In the genomic region with DNA sequence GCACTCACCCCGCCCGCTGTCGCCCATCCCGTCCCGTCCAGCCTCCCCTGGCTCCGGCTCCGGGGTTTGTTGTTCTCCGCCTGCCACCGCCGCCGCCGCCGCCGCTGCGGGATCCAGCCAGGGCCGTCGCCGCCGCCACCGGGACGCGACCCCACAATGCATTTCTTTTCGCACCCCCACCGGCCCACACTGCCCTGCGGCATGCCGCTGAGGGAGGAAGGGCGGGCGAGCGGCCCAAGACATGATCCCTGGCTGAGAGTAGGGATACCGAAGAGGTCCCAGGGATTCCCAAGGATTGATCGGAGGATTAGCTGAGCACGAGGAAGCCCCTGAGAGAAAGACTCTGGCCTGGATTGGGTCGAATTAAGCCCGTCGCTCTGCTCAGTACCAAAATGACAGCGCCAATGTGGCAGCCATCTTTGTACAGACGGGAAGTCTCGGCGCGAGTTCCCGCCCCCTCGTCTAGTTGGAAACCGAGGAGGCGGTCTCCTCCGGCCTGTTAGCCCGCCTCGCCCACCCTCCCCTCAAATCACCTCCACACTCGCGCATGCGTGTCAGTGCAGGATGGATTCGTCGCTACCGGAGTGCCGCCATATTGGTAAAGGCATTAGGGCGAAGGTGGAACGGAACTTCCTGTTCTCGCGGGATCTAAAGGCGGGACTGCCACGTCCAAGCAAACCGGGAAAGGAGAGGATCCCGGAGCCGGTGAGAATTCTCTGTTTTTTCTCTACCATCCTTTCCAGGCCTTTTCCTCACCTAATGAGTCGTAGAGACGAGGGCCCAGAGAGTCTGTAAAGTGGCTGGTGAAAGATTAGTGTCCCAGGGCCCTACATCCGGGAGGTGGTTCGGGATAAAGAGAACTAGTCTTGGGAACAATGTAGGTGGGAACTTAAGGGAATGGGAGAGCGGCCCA, we compare ENCODE assay signal across 8 cellular contexts.
A peak's percentile ranks its signal among the peaks of the same experiment; 100 is the strongest.
DNase-seq lines count a peak whose midpoint lies in the region; ATAC-seq lines count a peak whose summit lies in the region.

A gene (minus strand): TSS at position 432 of the 913 bp plus-strand sequence. CDS start 189 bp downstream, at position 243.
A gene with protein sequence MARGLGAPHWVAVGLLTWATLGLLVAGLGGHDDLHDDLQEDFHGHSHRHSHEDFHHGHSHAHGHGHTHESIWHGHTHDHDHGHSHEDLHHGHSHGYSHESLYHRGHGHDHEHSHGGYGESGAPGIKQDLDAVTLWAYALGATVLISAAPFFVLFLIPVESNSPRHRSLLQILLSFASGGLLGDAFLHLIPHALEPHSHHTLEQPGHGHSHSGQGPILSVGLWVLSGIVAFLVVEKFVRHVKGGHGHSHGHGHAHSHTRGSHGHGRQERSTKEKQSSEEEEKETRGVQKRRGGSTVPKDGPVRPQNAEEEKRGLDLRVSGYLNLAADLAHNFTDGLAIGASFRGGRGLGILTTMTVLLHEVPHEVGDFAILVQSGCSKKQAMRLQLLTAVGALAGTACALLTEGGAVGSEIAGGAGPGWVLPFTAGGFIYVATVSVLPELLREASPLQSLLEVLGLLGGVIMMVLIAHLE (plus strand): TSS at position 634 of the 913 bp plus-strand sequence. CDS start 379 bp downstream, outside the sequence.

- no peaks in the 10 kb centered on the region for H3K27me3 Mint-ChIP-seq in activated naive CD4-positive, alpha-beta T cell treated with anti-CD3 and anti-CD28 coated beads, Interleukin-2, amount 50 U/mL, for 24 hours

- peaks cover 68% of the 10 kb centered on the region for H3K4me1 Mint-ChIP-seq in activated naive CD4-positive, alpha-beta T cell treated with anti-CD3 and anti-CD28 coated beads, Interleukin-2, amount 50 U/mL, for 24 hours

- peak; percentile 52 for ATAC-seq in HG02588 (IDR thresholded peaks at IDR 0.05; ENCODE audit: unreplicated experiment)

- H3K9me3 Mint-ChIP-seq in activated naive CD4-positive, alpha-beta T cell treated with anti-CD3 and anti-CD28 coated beads, Interleukin-2, amount 50 U/mL, for 24 hours: no peaks in the 10 kb centered on the region

- H3K4me3 Mint-ChIP-seq in activated naive CD4-positive, alpha-beta T cell treated with anti-CD3 and anti-CD28 coated beads, Interleukin-2, amount 50 U/mL, for 24 hours: peak within 1 kb of the TSS; percentile 100

- H3K27ac ChIP-seq in substantia nigra (ENCODE audit: low read depth, low read length, poor library complexity, severe bottlenecking): peak within 1 kb of the TSS; percentile 97

- peak within 1 kb of the TSS; percentile 98 for H3K27ac Mint-ChIP-seq in activated naive CD4-positive, alpha-beta T cell treated with anti-CD3 and anti-CD28 coated beads, Interleukin-2, amount 50 U/mL, for 24 hours

- DNase-seq in GF-D8 (lab: John Stamatoyannopoulos, UW) (peak; percentile 92), NCI-H1105 (lab: John Stamatoyannopoulos, UW) (peak; percentile 99), SKM-1 (lab: John Stamatoyannopoulos, UW; ENCODE audit: unreplicated experiment) (peak; percentile 87), germinal center (ENCODE audit: low spot score) (peak; percentile 98), non-pigmented ciliary epithelial cell (ENCODE audit: low read depth) (peak; percentile 98), substantia nigra (lab: John Stamatoyannopoulos, UW) (peak; percentile 82 to 99 (median 96))

- H3K36me3 Mint-ChIP-seq in activated naive CD4-positive, alpha-beta T cell treated with anti-CD3 and anti-CD28 coated beads, Interleukin-2, amount 50 U/mL, for 24 hours: peaks cover 24% of the 10 kb centered on the region

Comparison
In these comparisons a context has a peak if more than half of its experiments do, and no peak if none do; other contexts are left out.
1. Peak in every context shown above with its lines: DNase-seq, ATAC-seq and H3K27ac ChIP-seq.